In the genomic region with DNA sequence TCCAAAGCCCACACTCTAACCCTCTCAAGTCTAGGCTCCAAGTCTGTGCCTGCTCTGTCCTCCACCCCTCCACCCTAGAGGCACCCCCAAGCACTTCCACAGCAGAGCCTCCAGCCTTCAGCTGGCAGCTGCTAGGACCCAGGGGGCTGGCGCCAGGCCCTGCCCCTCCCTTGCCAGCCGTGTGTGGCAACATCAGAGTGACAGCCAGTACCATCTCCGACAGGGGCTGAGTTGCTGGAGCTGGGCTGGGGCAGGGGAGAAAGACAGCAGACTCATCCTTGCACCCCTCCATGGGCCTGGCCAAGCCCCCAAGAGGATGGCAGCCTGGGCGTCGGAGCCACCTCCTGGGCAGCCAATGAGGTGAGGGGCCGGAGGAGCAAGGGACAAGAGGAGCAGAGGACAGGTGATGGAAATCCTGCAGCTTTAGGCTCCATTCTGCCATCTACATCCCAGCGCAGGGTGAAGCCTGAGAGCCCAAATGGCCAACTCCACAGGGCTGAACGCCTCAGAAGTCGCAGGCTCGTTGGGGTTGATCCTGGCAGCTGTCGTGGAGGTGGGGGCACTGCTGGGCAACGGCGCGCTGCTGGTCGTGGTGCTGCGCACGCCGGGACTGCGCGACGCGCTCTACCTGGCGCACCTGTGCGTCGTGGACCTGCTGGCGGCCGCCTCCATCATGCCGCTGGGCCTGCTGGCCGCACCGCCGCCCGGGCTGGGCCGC, we compare ENCODE assay signal across 9 cellular contexts. TPM values are rescaled to one million over a fixed set of nuclear protein-coding genes. Genes with fewer than 3 reads are reported as not detected.
DNase-seq lines count a peak whose midpoint lies in the region; ATAC-seq and TF ChIP-seq lines count a peak whose summit lies in the region.
"Had no signal": no experiment of that assay in that cellular context is flagged by ENCODE, and none has a peak within 500 bp of the region (broad histone marks: within the 10 kb centered on the region; RNA-seq: fewer than 3 reads in every experiment).

A gene with protein sequence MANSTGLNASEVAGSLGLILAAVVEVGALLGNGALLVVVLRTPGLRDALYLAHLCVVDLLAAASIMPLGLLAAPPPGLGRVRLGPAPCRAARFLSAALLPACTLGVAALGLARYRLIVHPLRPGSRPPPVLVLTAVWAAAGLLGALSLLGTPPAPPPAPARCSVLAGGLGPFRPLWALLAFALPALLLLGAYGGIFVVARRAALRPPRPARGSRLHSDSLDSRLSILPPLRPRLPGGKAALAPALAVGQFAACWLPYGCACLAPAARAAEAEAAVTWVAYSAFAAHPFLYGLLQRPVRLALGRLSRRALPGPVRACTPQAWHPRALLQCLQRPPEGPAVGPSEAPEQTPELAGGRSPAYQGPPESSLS (plus strand): TSS at position 207 of the 718 bp plus-strand sequence. CDS start 272 bp downstream, at position 479.

- in situ Hi-C loops in transverse colon (cut with MboI; ENCODE audit: low pct_ligation_motif_present in 1 of 4, low pct_unique_long_range_greater_than_20kb in 1 of 4, low sequenced_read_pairs in 3 of 4), result no loop called here

- H3K27me3 ChIP-seq in endodermal cell (ENCODE audit: control insufficient read depth, insufficient read depth, low read length, poor library complexity, severe bottlenecking) (peaks cover 35% of the 10 kb centered on the region), transverse colon (peaks cover 20% of the 10 kb centered on the region)

- no peak within 1 kb of the TSS for H3K27ac ChIP-seq in endodermal cell (ENCODE audit: low read depth, low read length)
- H3K27ac ChIP-seq in transverse colon, result peak within 1 kb of the TSS; percentile 64 to 84 (median 80)

- H3K9me3 ChIP-seq in endodermal cell (ENCODE audit: control insufficient read depth, low read length) (no peaks in the 10 kb centered on the region), transverse colon (no peaks in the 10 kb centered on the region)

- H3K4me1 ChIP-seq in endodermal cell (ENCODE audit: control insufficient read depth, insufficient read depth, low read length), result no peaks in the 10 kb centered on the region
- peaks cover 0 to 16% (median 10%) of the 10 kb centered on the region in 4 donors for H3K4me1 ChIP-seq in transverse colon

- no peak for TF ChIP-seq POLR2A in transverse colon (IDR thresholded peaks at IDR 0.05)
- TF ChIP-seq POLR2A in erythroblast (IDR thresholded peaks at IDR 0.05; ENCODE audit: low read length), result no peak

- no peak for TF ChIP-seq CTCF in endodermal cell (conservative IDR thresholded peaks at IDR 0.05)
- no peak for TF ChIP-seq CTCF in transverse colon (IDR thresholded peaks at IDR 0.05)

- peaks cover 4% of the 10 kb centered on the region for H3K4me1 Mint-ChIP-seq in activated T-cell treated with anti-CD3 and anti-CD28 coated beads, Interleukin-2, amount 50 U/mL, for 4 hours (ENCODE audit: low read depth)
- peaks cover 2% of the 10 kb centered on the region for H3K4me1 Mint-ChIP-seq in endodermal cell

- no peak for TF ChIP-seq EP300 in transverse colon (IDR thresholded peaks at IDR 0.05; ENCODE audit: low read depth)

- H3K4me3 ChIP-seq in endodermal cell (ENCODE audit: low read length) (no peak within 1 kb of the TSS), transverse colon (peak within 1 kb of the TSS; percentile 22 to 53 (median 38))

- H3K27ac Mint-ChIP-seq in endodermal cell, result no peak within 1 kb of the TSS

- DNase-seq in activated T-cell treated with anti-CD3 and anti-CD28 coated beads, Interleukin-2, amount 50 U/mL, for 4 hours, result no peak
- no peak for DNase-seq in activated T-cell treated with anti-CD3 and anti-CD28 coated beads, Interleukin-2, amount 50 U/mL, for 1 hour
- DNase-seq in endodermal cell, result no peak
- DNase-seq in middle frontal gyrus (ENCODE audit: extremely low spot score, low spot score), result peak; percentile 62
- no peak for DNase-seq in transverse colon
- no peak for DNase-seq in erythroblast (lab: John Stamatoyannopoulos, UW)

- H3K9ac ChIP-seq in endodermal cell (ENCODE audit: extremely low read depth, low read length, poor library complexity, severe bottlenecking), result no peak within 1 kb of the TSS

- H3K36me3 Mint-ChIP-seq in activated T-cell treated with anti-CD3 and anti-CD28 coated beads, Interleukin-2, amount 50 U/mL, for 4 hours (ENCODE audit: insufficient read depth), result peaks cover 2% of the 10 kb centered on the region
- peaks cover 11% of the 10 kb centered on the region for H3K36me3 Mint-ChIP-seq in endodermal cell (ENCODE audit: low read depth)

- intact Hi-C loops in transverse colon (cut with DNase I; ENCODE audit: low total_unique reads), result no loop called here

- H3K36me3 ChIP-seq in endodermal cell (ENCODE audit: control insufficient read depth, insufficient read depth, low read length) (peaks cover 35% of the 10 kb centered on the region), transverse colon (no peaks in the 10 kb centered on the region)

- H3K4me3 Mint-ChIP-seq in activated T-cell treated with anti-CD3 and anti-CD28 coated beads, Interleukin-2, amount 50 U/mL, for 4 hours, result peak within 1 kb of the TSS; percentile 35
- H3K4me3 Mint-ChIP-seq in endodermal cell, result peak within 1 kb of the TSS; percentile 40

- ATAC-seq in activated T-cell treated with anti-CD3 and anti-CD28 coated beads, Interleukin-2, amount 50 U/mL, for 4 hours, result no peak
- no peak for ATAC-seq in GM21723 (IDR thresholded peaks at IDR 0.05; ENCODE audit: unreplicated experiment)
- ATAC-seq in GM19467 (IDR thresholded peaks at IDR 0.05; ENCODE audit: unreplicated experiment), result no peak

- 40 to 49% methylated on average over 19 to 33 of the region's 33 CpGs for WGBS in endodermal cell (ENCODE audit: insufficient coverage in 1 of 2, insufficient read length in 1 of 2), 2 experiments
- 59% methylated on average over 29 of the region's 33 CpGs; no CpG with 5 or more reads in 1 of the 2 donors for WGBS in transverse colon (ENCODE audit: low coverage in 1 of 2), 2 donors

- H3K27me3 Mint-ChIP-seq in activated T-cell treated with anti-CD3 and anti-CD28 coated beads, Interleukin-2, amount 50 U/mL, for 4 hours (ENCODE audit: low read depth), result peaks cover 25% of the 10 kb centered on the region
- H3K27me3 Mint-ChIP-seq in endodermal cell (ENCODE audit: insufficient read depth), result peaks cover 55% of the 10 kb centered on the region

- H3K9me3 Mint-ChIP-seq in activated T-cell treated with anti-CD3 and anti-CD28 coated beads, Interleukin-2, amount 50 U/mL, for 4 hours, result no peaks in the 10 kb centered on the region
- no peaks in the 10 kb centered on the region for H3K9me3 Mint-ChIP-seq in endodermal cell

RNA-seq across cellular contexts. Expression of the gene that starts here (rescaled TPM):
- not detected for total RNA-seq in activated T-cell treated with anti-CD3 and anti-CD28 coated beads, Interleukin-2, amount 50 U/mL, for 4 hours
- under 1 TPM; 0.40 to 0.44 TPM for total RNA-seq in endodermal cell
- polyA plus RNA-seq in endodermal cell (2013, experiment 1 of 2), result 0.11 TPM
- not detected for polyA plus RNA-seq in endodermal cell (2013, experiment 2 of 2)
- not detected for total RNA-seq in transverse colon
- polyA plus RNA-seq: BJ had no signal
